In genomic region chr1:148373236-148373935, GRCh38 we compare ENCODE assay signal across 12 cellular contexts.
A peak's percentile ranks its signal among the peaks of the same experiment; 100 is the strongest.
DNase-seq lines count a peak whose midpoint lies in the region; ATAC-seq and TF ChIP-seq lines count a peak whose summit lies in the region.
"Had no signal": no experiment of that assay in that cellular context is flagged by ENCODE, and none has a peak within 500 bp of the region (broad histone marks: within the 10 kb centered on the region; RNA-seq: fewer than 3 reads in every experiment).

No MANE protein-coding gene starts in this region.

- peaks cover 15 to 52% (median 33%) of the 10 kb centered on the region in 4 donors for H3K4me1 Mint-ChIP-seq in CD4-positive, CD25-positive, alpha-beta regulatory T cell
- peaks cover 35% of the 10 kb centered on the region for H3K4me1 Mint-ChIP-seq in activated T-helper 2 cell treated with anti-CD3 and anti-CD28 coated beads, Interferon-gamma antibody, Interleukin-2, Interleukin-4, amounts not matched to agents 10 μg/mL and 5 μg/mL and 100 μg/mL, durations not matched to agents 14 hours and 24 hours and 36 hours (ENCODE audit: low read depth)
- peaks cover 26 to 67% (median 50%) of the 10 kb centered on the region in 4 donors for H3K4me1 Mint-ChIP-seq in naive thymus-derived CD8-positive, alpha-beta T cell
- H3K4me1 Mint-ChIP-seq in nephron progenitor cell, result peaks cover 19% of the 10 kb centered on the region

- no peaks in the 10 kb centered on the region for H3K9me3 ChIP-seq in CD4-positive, CD25-positive, alpha-beta regulatory T cell (ENCODE audit: control insufficient read depth in 2 of 2, low read length in 2 of 2)
- H3K9me3 ChIP-seq: BLaER1 treated with 17β-estradiol and CSF1 and Interleukin-3, amounts not matched to agents 10 nM and 100 nM had no signal

- intact Hi-C loops in activated T-helper 2 cell treated with anti-CD3 and anti-CD28 coated beads, Interferon-gamma antibody, Interleukin-2, Interleukin-4, amounts not matched to agents 10 μg/mL and 5 μg/mL and 100 μg/mL, durations not matched to agents 14 hours and 24 hours and 36 hours (cut with micrococcal nuclease), result loop anchor here (10.0 kb wide), 1 partner anchor 151 kb away; no protein-coding TSS in a partner anchor

- H3K4me3 ChIP-seq in CD4-positive, CD25-positive, alpha-beta regulatory T cell (ENCODE audit: low read depth, low read length), result peak overlapping the region; percentile 35
- H3K4me3 ChIP-seq: BLaER1 treated with 17β-estradiol and CSF1 and Interleukin-3, amounts not matched to agents 10 nM and 100 nM had no signal

- ATAC-seq in CD4-positive, CD25-positive, alpha-beta regulatory T cell (ENCODE audit: low read depth in 2 of 2), result peak in 1 of 2 donors; percentile 44
- ATAC-seq in naive thymus-derived CD8-positive, alpha-beta T cell, result peak; percentile 28 to 57

- peaks cover 33% of the 10 kb centered on the region for H3K4me1 ChIP-seq in CD4-positive, CD25-positive, alpha-beta regulatory T cell (ENCODE audit: control insufficient read depth, insufficient read depth, low read length, poor library complexity, severe bottlenecking)

- TF ChIP-seq CTCF in nephron progenitor cell (IDR thresholded peaks at IDR 0.05), result no peak

- no peaks in the 10 kb centered on the region for H3K27me3 ChIP-seq in CD4-positive, CD25-positive, alpha-beta regulatory T cell (ENCODE audit: control insufficient read depth, insufficient read depth, low read length)
- H3K27me3 ChIP-seq: BLaER1 treated with 17β-estradiol and CSF1 and Interleukin-3, amounts not matched to agents 10 nM and 100 nM had no signal

- H3K27ac ChIP-seq in CD4-positive, CD25-positive, alpha-beta regulatory T cell (ENCODE audit: insufficient read depth, low read length, poor library complexity, severe bottlenecking), result peak overlapping the region; percentile 74
- H3K27ac ChIP-seq: BLaER1 treated with 17β-estradiol and CSF1 and Interleukin-3, amounts not matched to agents 10 nM and 100 nM; KMS-11 had no signal

- peaks cover 19% of the 10 kb centered on the region for H3K27me3 Mint-ChIP-seq in CD4-positive, CD25-positive, alpha-beta regulatory T cell
- no peaks in the 10 kb centered on the region for H3K27me3 Mint-ChIP-seq in activated T-helper 2 cell treated with anti-CD3 and anti-CD28 coated beads, Interferon-gamma antibody, Interleukin-2, Interleukin-4, amounts not matched to agents 10 μg/mL and 5 μg/mL and 100 μg/mL, durations not matched to agents 14 hours and 24 hours and 36 hours (ENCODE audit: low read depth)
- H3K27me3 Mint-ChIP-seq in naive thymus-derived CD8-positive, alpha-beta T cell, result no peaks in the 10 kb centered on the region
- H3K27me3 Mint-ChIP-seq in nephron progenitor cell (ENCODE audit: low read depth, poor library complexity), result peaks cover 25% of the 10 kb centered on the region

- peak overlapping the region; percentile 45 to 84 (median 74) for H3K4me3 Mint-ChIP-seq in CD4-positive, CD25-positive, alpha-beta regulatory T cell
- peak overlapping the region; percentile 74 for H3K4me3 Mint-ChIP-seq in activated T-helper 2 cell treated with anti-CD3 and anti-CD28 coated beads, Interferon-gamma antibody, Interleukin-2, Interleukin-4, amounts not matched to agents 10 μg/mL and 5 μg/mL and 100 μg/mL, durations not matched to agents 14 hours and 24 hours and 36 hours (ENCODE audit: low read depth)
- peak overlapping the region; percentile 65 to 89 (median 82) for H3K4me3 Mint-ChIP-seq in naive thymus-derived CD8-positive, alpha-beta T cell
- H3K4me3 Mint-ChIP-seq in nephron progenitor cell, result no peak overlapping the region

- H3K27ac Mint-ChIP-seq in CD4-positive, CD25-positive, alpha-beta regulatory T cell, result peak overlapping the region; percentile 83 to 98 (median 94)
- peak overlapping the region; percentile 97 for H3K27ac Mint-ChIP-seq in activated T-helper 2 cell treated with anti-CD3 and anti-CD28 coated beads, Interferon-gamma antibody, Interleukin-2, Interleukin-4, amounts not matched to agents 10 μg/mL and 5 μg/mL and 100 μg/mL, durations not matched to agents 14 hours and 24 hours and 36 hours
- peak overlapping the region; percentile 87 to 99 (median 96) for H3K27ac Mint-ChIP-seq in naive thymus-derived CD8-positive, alpha-beta T cell
- no peak overlapping the region for H3K27ac Mint-ChIP-seq in nephron progenitor cell

- H3K36me3 ChIP-seq in CD4-positive, CD25-positive, alpha-beta regulatory T cell (ENCODE audit: control insufficient read depth, insufficient read depth, low read length), result no peaks in the 10 kb centered on the region
- H3K36me3 ChIP-seq: BLaER1 treated with 17β-estradiol and CSF1 and Interleukin-3, amounts not matched to agents 10 nM and 100 nM had no signal

- H3K9me3 Mint-ChIP-seq in CD4-positive, CD25-positive, alpha-beta regulatory T cell, result no peaks in the 10 kb centered on the region
- H3K9me3 Mint-ChIP-seq in activated T-helper 2 cell treated with anti-CD3 and anti-CD28 coated beads, Interferon-gamma antibody, Interleukin-2, Interleukin-4, amounts not matched to agents 10 μg/mL and 5 μg/mL and 100 μg/mL, durations not matched to agents 14 hours and 24 hours and 36 hours, result no peaks in the 10 kb centered on the region
- H3K9me3 Mint-ChIP-seq in naive thymus-derived CD8-positive, alpha-beta T cell, result no peaks in the 10 kb centered on the region
- no peaks in the 10 kb centered on the region for H3K9me3 Mint-ChIP-seq in nephron progenitor cell

- POLR2A ChIA-PET in naive thymus-derived CD8-positive, alpha-beta T cell (lab: Charles Lee), result interaction anchor here (0.5 to 7.7 kb wide), 14 partner anchors 9 to 149 kb away, joined by 3 to 141 read pairs (median 6); no protein-coding TSS in a partner anchor

- H3K36me3 Mint-ChIP-seq in CD4-positive, CD25-positive, alpha-beta regulatory T cell, result no peaks in the 10 kb centered on the region
- no peaks in the 10 kb centered on the region for H3K36me3 Mint-ChIP-seq in activated T-helper 2 cell treated with anti-CD3 and anti-CD28 coated beads, Interferon-gamma antibody, Interleukin-2, Interleukin-4, amounts not matched to agents 10 μg/mL and 5 μg/mL and 100 μg/mL, durations not matched to agents 14 hours and 24 hours and 36 hours (ENCODE audit: low read depth)
- no peaks in the 10 kb centered on the region for H3K36me3 Mint-ChIP-seq in naive thymus-derived CD8-positive, alpha-beta T cell
- H3K36me3 Mint-ChIP-seq in nephron progenitor cell (ENCODE audit: low read depth), result no peaks in the 10 kb centered on the region

- peak in 2 of 3 donors; percentile 38 to 50 for DNase-seq in CD4-positive, CD25-positive, alpha-beta regulatory T cell
- peak; percentile 25 for DNase-seq in MV-4-11 (lab: John Stamatoyannopoulos, UW)
- DNase-seq in activated T-helper 2 cell treated with anti-CD3 and anti-CD28 coated beads, Interferon-gamma antibody, Interleukin-2, Interleukin-4, amounts not matched to agents 10 μg/mL and 5 μg/mL and 100 μg/mL, durations not matched to agents 14 hours and 24 hours and 36 hours (ENCODE audit: low spot score), result no peak
- peak in 4 of 10 donors; percentile 27 to 63 (median 54) for DNase-seq in naive thymus-derived CD8-positive, alpha-beta T cell
- DNase-seq in nephron progenitor cell, result no peak
- no peak for DNase-seq in islet precursor cell
- DNase-seq in Kasumi-1 (lab: John Stamatoyannopoulos, UW), result no peak
- DNase-seq in C1 segment of cervical spinal cord (lab: John Stamatoyannopoulos, UW), result no peak
- DNase-seq: foreskin melanocyte, NCI-H1930 had no signal

Comparison
In these comparisons a context has a peak if more than half of its experiments do, and no peak if none do; other contexts are left out.
1. DNase-seq: peak in CD4-positive, CD25-positive, alpha-beta regulatory T cell (2 of 3) and MV-4-11 (single experiment); none in activated T-helper 2 cell treated with anti-CD3 and anti-CD28 coated beads, Interferon-gamma antibody, Interleukin-2, Interleukin-4, amounts not matched to agents 10 μg/mL and 5 μg/mL and 100 μg/mL, durations not matched to agents 14 hours and 24 hours and 36 hours (single experiment), nephron progenitor cell (single experiment), islet precursor cell (single experiment), Kasumi-1 (0 of 2) and C1 segment of cervical spinal cord (0 of 14).